25 cellular contexts compared by ENCODE assay signal in genomic region chr1:119740261-119740660, GRCh38. TPM values are rescaled to one million over a fixed set of nuclear protein-coding genes. Genes with fewer than 3 reads are reported as not detected.
"Had no signal": no experiment of that assay in that cellular context is flagged by ENCODE, and none has a peak within 500 bp of the region (broad histone marks: within the 10 kb centered on the region; RNA-seq: fewer than 3 reads in every experiment).

No MANE protein-coding gene starts in this region.

- H3K4me3 ChIP-seq: esophagus squamous epithelium, hepatocyte, neural progenitor cell, psoas muscle, right lobe of liver, suprapubic skin, tibial nerve had no signal

- ATAC-seq: effector memory CD8-positive, alpha-beta T cell; foreskin keratinocyte; left lobe of liver; naive thymus-derived CD4-positive, alpha-beta T cell; psoas muscle; right lobe of liver; stimulated activated effector memory CD8-positive, alpha-beta T cell treated with anti-CD3 and anti-CD28 coated beads, Interleukin-12 subunit alpha, Interleukin-12 subunit beta, amount 100 ng/mL, for 72 hours; stimulated activated naive CD8-positive, alpha-beta T cell treated with anti-CD3 and anti-CD28 coated beads, Interleukin-15, Interleukin-2, amounts not matched to agents 100 U/mL and 50 U/mL, for 24 hours had no signal

- H3K9ac ChIP-seq: neural progenitor cell, parathyroid adenoma had no signal

- H3K4me3 Mint-ChIP-seq: effector memory CD8-positive, alpha-beta T cell; naive thymus-derived CD4-positive, alpha-beta T cell; neural progenitor cell; stimulated activated effector memory CD8-positive, alpha-beta T cell treated with anti-CD3 and anti-CD28 coated beads, Interleukin-12 subunit alpha, Interleukin-12 subunit beta, amount 100 ng/mL, for 72 hours had no signal

- H3K27me3 Mint-ChIP-seq: naive thymus-derived CD4-positive, alpha-beta T cell had no signal

- H3K4me1 ChIP-seq: foreskin keratinocyte, neural progenitor cell had no signal

- H3K27ac Mint-ChIP-seq: effector memory CD8-positive, alpha-beta T cell; neural progenitor cell; stimulated activated effector memory CD8-positive, alpha-beta T cell treated with anti-CD3 and anti-CD28 coated beads, Interleukin-12 subunit alpha, Interleukin-12 subunit beta, amount 100 ng/mL, for 72 hours had no signal

- H3K9me3 Mint-ChIP-seq: effector memory CD8-positive, alpha-beta T cell; naive thymus-derived CD4-positive, alpha-beta T cell; neural progenitor cell; stimulated activated effector memory CD8-positive, alpha-beta T cell treated with anti-CD3 and anti-CD28 coated beads, Interleukin-12 subunit alpha, Interleukin-12 subunit beta, amount 100 ng/mL, for 72 hours had no signal

- H3K36me3 ChIP-seq: neural progenitor cell had no signal

- H3K27ac ChIP-seq: foreskin keratinocyte, hepatocyte, neural progenitor cell, parathyroid adenoma, psoas muscle, right lobe of liver, suprapubic skin, tibial nerve had no signal

- H3K9me3 ChIP-seq: esophagus squamous epithelium, psoas muscle, right lobe of liver, suprapubic skin, tibial nerve had no signal

- DNase-seq: caudate nucleus; effector memory CD8-positive, alpha-beta T cell; esophagus squamous epithelium; foreskin keratinocyte; head of caudate nucleus; mammary epithelial cell; naive thymus-derived CD4-positive, alpha-beta T cell; occipital lobe; psoas muscle; retina; right lobe of liver; stimulated activated CD4-positive, alpha-beta T cell treated with anti-CD3 and anti-CD28 coated beads, Interleukin-4, amount 100 ng/mL, for 1 hour; stimulated activated CD8-positive, alpha-beta memory T cell treated with anti-CD3 and anti-CD28 coated beads, Interleukin-4, amount 100 ng/mL, for 48 hours; stimulated activated naive CD8-positive, alpha-beta T cell treated with anti-CD3 and anti-CD28 coated beads, Interleukin-15, Interleukin-2, amounts not matched to agents 100 U/mL and 50 U/mL, for 24 hours had no signal

- FAIRE-seq: islet of Langerhans had no signal

RNA-seq across cellular contexts. Expression of gene HMGCS2, which starts 28.4 kb away (rescaled TPM):
- total RNA-seq: chondrocyte; epithelial cell of proximal tubule; foreskin keratinocyte; mammary epithelial cell; mononuclear cell; naive thymus-derived CD4-positive, alpha-beta T cell; occipital lobe; tibial nerve had no signal
- polyA plus RNA-seq: foreskin keratinocyte; mammary epithelial cell; naive thymus-derived CD4-positive, alpha-beta T cell had no signal
